31 cellular contexts compared by ENCODE assay signal in the genomic region with DNA sequence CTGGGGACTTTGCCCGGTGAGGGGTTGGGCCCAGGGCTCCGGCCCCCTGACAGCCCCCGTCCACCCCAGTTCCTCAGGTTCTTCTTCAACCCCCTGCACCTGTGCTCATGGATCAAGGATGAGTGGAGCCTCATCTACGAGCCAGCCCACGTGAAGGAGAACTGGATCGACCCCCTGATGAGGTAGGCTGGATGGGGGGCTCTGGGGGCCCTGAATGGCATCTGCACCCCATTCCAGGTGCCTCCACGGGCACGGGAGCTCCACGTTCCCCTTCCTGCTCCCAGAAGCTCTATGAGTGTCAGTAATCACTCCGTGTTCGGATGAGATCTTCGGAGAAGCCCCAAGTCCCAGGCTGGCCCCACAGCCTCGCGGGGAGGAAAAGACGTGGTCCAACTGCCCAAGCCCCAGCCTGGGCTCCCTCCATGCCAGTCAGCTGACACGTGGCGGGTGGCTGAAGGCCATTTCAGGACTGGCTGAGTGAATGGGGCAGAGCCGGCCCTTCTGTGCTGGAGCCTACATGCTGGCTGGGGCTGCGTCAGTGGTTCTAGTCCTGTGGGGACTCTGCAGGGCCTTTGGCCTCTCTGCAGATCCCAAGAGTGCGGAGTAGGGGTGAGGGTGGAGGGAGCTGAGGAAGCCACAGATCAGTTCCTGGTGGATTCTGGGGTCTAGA. TPM values are rescaled to one million over a fixed set of nuclear protein-coding genes. Genes with fewer than 3 reads are reported as not detected.
"Had no signal": no experiment of that assay in that cellular context is flagged by ENCODE, and none has a peak within 500 bp of the region (broad histone marks: within the 10 kb centered on the region; RNA-seq: fewer than 3 reads in every experiment).

No MANE protein-coding gene starts in this region.

- H3K9me3 Mint-ChIP-seq: activated CD4-positive, alpha-beta memory T cell treated with anti-CD3 and anti-CD28 coated beads, Interleukin-2, amount 10 ng/mL, durations not matched to agents 7 days and 5 days; activated CD4-positive, alpha-beta T cell treated with anti-CD3 and anti-CD28 coated beads, Interleukin-2, amount 10 ng/mL, durations not matched to agents 7 days and 5 days; activated naive CD4-positive, alpha-beta T cell treated with anti-CD3 and anti-CD28 coated beads, Interleukin-2, amount 10 ng/mL, durations not matched to agents 7 days and 5 days; activated naive CD4-positive, alpha-beta T cell treated with anti-CD3 and anti-CD28 coated beads, Interleukin-2, amount 50 U/mL, for 72 hours; activated naive CD8-positive, alpha-beta T cell treated with anti-CD3 and anti-CD28 coated beads, Interleukin-2, amount 10 ng/mL, durations not matched to agents 7 days and 5 days; activated T-cell treated with anti-CD3 and anti-CD28 coated beads, Interleukin-2, amount 50 U/mL, for 24 hours; activated T-cell treated with anti-CD3 and anti-CD28 coated beads, Interleukin-2, amount 50 U/mL, for 72 hours; brain had no signal

- H3K36me3 Mint-ChIP-seq: activated naive CD4-positive, alpha-beta T cell treated with anti-CD3 and anti-CD28 coated beads, Interleukin-2, amount 10 ng/mL, durations not matched to agents 7 days and 5 days; activated naive CD4-positive, alpha-beta T cell treated with anti-CD3 and anti-CD28 coated beads, Interleukin-2, amount 50 U/mL, for 72 hours; activated naive CD8-positive, alpha-beta T cell treated with anti-CD3 and anti-CD28 coated beads, Interleukin-2, amount 10 ng/mL, durations not matched to agents 7 days and 5 days; brain had no signal

- H3K4me3 Mint-ChIP-seq: activated CD4-positive, alpha-beta memory T cell treated with anti-CD3 and anti-CD28 coated beads, Interleukin-2, amount 10 ng/mL, durations not matched to agents 7 days and 5 days; activated CD4-positive, alpha-beta T cell treated with anti-CD3 and anti-CD28 coated beads, Interleukin-2, amount 10 ng/mL, durations not matched to agents 7 days and 5 days; activated naive CD4-positive, alpha-beta T cell treated with anti-CD3 and anti-CD28 coated beads, Interleukin-2, amount 10 ng/mL, durations not matched to agents 7 days and 5 days; activated naive CD8-positive, alpha-beta T cell treated with anti-CD3 and anti-CD28 coated beads, Interleukin-2, amount 10 ng/mL, durations not matched to agents 7 days and 5 days; activated T-cell treated with anti-CD3 and anti-CD28 coated beads, Interleukin-2, amount 50 U/mL, for 24 hours; activated T-cell treated with anti-CD3 and anti-CD28 coated beads, Interleukin-2, amount 50 U/mL, for 72 hours; brain had no signal

- H3K4me1 Mint-ChIP-seq: brain had no signal

- DNase-seq: activated CD4-positive, alpha-beta memory T cell treated with anti-CD3 and anti-CD28 coated beads, Interleukin-2, amount 10 ng/mL, durations not matched to agents 7 days and 5 days; activated CD4-positive, alpha-beta T cell treated with anti-CD3 and anti-CD28 coated beads for 1 hour; activated CD4-positive, alpha-beta T cell treated with anti-CD3 and anti-CD28 coated beads for 4 hours; activated CD4-positive, alpha-beta T cell treated with anti-CD3 and anti-CD28 coated beads, Interleukin-2, amount 10 ng/mL, durations not matched to agents 7 days and 5 days; activated CD4-positive, alpha-beta T cell treated with anti-CD3 and anti-CD28 coated beads, Interleukin-2, amount 50 U/mL, for 4 hours; activated CD4-positive, CD25-positive, alpha-beta regulatory T cell; activated CD8-positive, alpha-beta memory T cell treated with anti-CD3 and anti-CD28 coated beads, Interleukin-2, amount 50 U/mL, for 48 hours; activated gamma-delta T cell; activated naive CD4-positive, alpha-beta T cell; activated naive CD4-positive, alpha-beta T cell treated with anti-CD3 and anti-CD28 coated beads, Interleukin-2, amount 10 ng/mL, durations not matched to agents 7 days and 5 days; activated naive CD8-positive, alpha-beta T cell treated with anti-CD3 and anti-CD28 coated beads, Interleukin-2, amount 10 ng/mL, durations not matched to agents 7 days and 5 days; activated T-cell treated with anti-CD3 and anti-CD28 coated beads for 4 hours; activated T-cell treated with anti-CD3 and anti-CD28 coated beads, Interleukin-2, amount 50 U/mL, for 24 hours; activated T-cell treated with anti-CD3 and anti-CD28 coated beads, Interleukin-2, amount 50 U/mL, for 72 hours; central memory CD4-positive, alpha-beta T cell; cerebellar nuclear complex; colonic mucosa; effector CD8-positive, alpha-beta T cell; foreskin keratinocyte; gastrocnemius medialis; glutamatergic neuron; T-helper 2 cell had no signal

- H3K36me3 ChIP-seq: ascending aorta, breast epithelium, cardiac muscle cell, colonic mucosa, esophagus muscularis mucosa, gastrocnemius medialis had no signal

- ATAC-seq: activated naive CD4-positive, alpha-beta T cell treated with anti-CD3 and anti-CD28 coated beads, Interleukin-2, amount 50 U/mL, for 72 hours; activated T-cell treated with anti-CD3 and anti-CD28 coated beads, Interleukin-2, amount 50 U/mL, for 72 hours; foreskin keratinocyte; gastrocnemius medialis had no signal

- H3K27me3 Mint-ChIP-seq: activated CD4-positive, alpha-beta memory T cell treated with anti-CD3 and anti-CD28 coated beads, Interleukin-2, amount 10 ng/mL, durations not matched to agents 7 days and 5 days; activated CD4-positive, alpha-beta T cell treated with anti-CD3 and anti-CD28 coated beads, Interleukin-2, amount 10 ng/mL, durations not matched to agents 7 days and 5 days; activated naive CD8-positive, alpha-beta T cell treated with anti-CD3 and anti-CD28 coated beads, Interleukin-2, amount 10 ng/mL, durations not matched to agents 7 days and 5 days; activated T-cell treated with anti-CD3 and anti-CD28 coated beads, Interleukin-2, amount 50 U/mL, for 24 hours; brain had no signal

- H3K4me3 ChIP-seq: ascending aorta, breast epithelium, cardiac muscle cell, colonic mucosa, esophagus muscularis mucosa, gastrocnemius medialis had no signal

- H3K27me3 ChIP-seq: ascending aorta, breast epithelium, cardiac muscle cell, colonic mucosa, gastrocnemius medialis had no signal

- H3K4me1 ChIP-seq: ascending aorta, breast epithelium, colonic mucosa, foreskin keratinocyte, gastrocnemius medialis had no signal

- H3K27ac Mint-ChIP-seq: activated CD4-positive, alpha-beta memory T cell treated with anti-CD3 and anti-CD28 coated beads, Interleukin-2, amount 10 ng/mL, durations not matched to agents 7 days and 5 days; activated CD4-positive, alpha-beta T cell treated with anti-CD3 and anti-CD28 coated beads, Interleukin-2, amount 10 ng/mL, durations not matched to agents 7 days and 5 days; activated naive CD4-positive, alpha-beta T cell treated with anti-CD3 and anti-CD28 coated beads, Interleukin-2, amount 10 ng/mL, durations not matched to agents 7 days and 5 days; activated naive CD4-positive, alpha-beta T cell treated with anti-CD3 and anti-CD28 coated beads, Interleukin-2, amount 50 U/mL, for 72 hours; activated naive CD8-positive, alpha-beta T cell treated with anti-CD3 and anti-CD28 coated beads, Interleukin-2, amount 10 ng/mL, durations not matched to agents 7 days and 5 days; activated T-cell treated with anti-CD3 and anti-CD28 coated beads, Interleukin-2, amount 50 U/mL, for 24 hours; activated T-cell treated with anti-CD3 and anti-CD28 coated beads, Interleukin-2, amount 50 U/mL, for 72 hours; brain had no signal

- H3K27ac ChIP-seq: ascending aorta, breast epithelium, cardiac muscle cell, colonic mucosa, esophagus muscularis mucosa, foreskin keratinocyte, gastrocnemius medialis had no signal

- H3K9me3 ChIP-seq: ascending aorta, breast epithelium, colonic mucosa, esophagus muscularis mucosa, gastrocnemius medialis had no signal

RNA-seq across cellular contexts. Expression of a gene that starts 24.4 kb away (rescaled TPM):
- total RNA-seq: activated CD4-positive, alpha-beta T cell treated with anti-CD3 and anti-CD28 coated beads, Interleukin-2, amount 10 ng/mL, durations not matched to agents 7 days and 5 days; activated naive CD4-positive, alpha-beta T cell treated with anti-CD3 and anti-CD28 coated beads, Interleukin-2, amount 50 U/mL, for 72 hours; activated T-cell treated with anti-CD3 and anti-CD28 coated beads, Interleukin-2, amount 50 U/mL, for 72 hours; ascending aorta; cardiac muscle cell; dermis microvascular lymphatic vessel endothelial cell; epithelial cell of proximal tubule; foreskin keratinocyte; gastrocnemius medialis; T-helper 1 cell treated with Interleukin-12 subunit alpha and Interleukin-12 subunit beta and Interleukin-4 antibody, amounts not matched to agents 30 ng/mL and 1 ng/mL, for 36 hours had no signal
- polyA plus RNA-seq: foreskin keratinocyte had no signal
